Comparison of ENCODE assay signal across 8 cellular contexts in genomic region chr6:150865406-150866146, GRCh38. TPM values are rescaled to one million over a fixed set of nuclear protein-coding genes. Genes with fewer than 3 reads are reported as not detected.
DNase-seq lines count a peak whose midpoint lies in the region; ATAC-seq and TF ChIP-seq lines count a peak whose summit lies in the region.

Gene MTHFD1L (plus strand): TSS chr6:150865702. CDS start chr6:150865823, 121 bp downstream.

- no peaks in the 10 kb centered on the region for H3K4me1 ChIP-seq in BE2C
- H3K4me1 ChIP-seq in endocrine pancreas (ENCODE audit: control insufficient read depth, insufficient read depth, low read length): no peaks in the 10 kb centered on the region

- peak within 1 kb of the TSS; percentile 93 for H3K9ac ChIP-seq in endocrine pancreas (ENCODE audit: control insufficient read depth, insufficient read depth, low read length)

- ATAC-seq in GM18909 (IDR thresholded peaks at IDR 0.05; ENCODE audit: poor library complexity, unreplicated experiment): peak; percentile 89
- ATAC-seq in HG03139 (IDR thresholded peaks at IDR 0.05; ENCODE audit: unreplicated experiment): peak; percentile 58

- H3K4me3 ChIP-seq in BE2C (ENCODE audit: low read depth, low read length): peak within 1 kb of the TSS; percentile 82
- H3K4me3 ChIP-seq in endocrine pancreas (ENCODE audit: control insufficient read depth, insufficient read depth, low read length): peak within 1 kb of the TSS; percentile 28

- peak; percentile 47 for TF ChIP-seq CTCF in BE2C (IDR thresholded peaks at IDR 0.05; ENCODE audit: low read depth, low read length)

- H3K9me3 ChIP-seq in BE2C (no peaks in the 10 kb centered on the region), endocrine pancreas (ENCODE audit: control insufficient read depth, low read length) (no peaks in the 10 kb centered on the region)

- H3K36me3 ChIP-seq in BE2C (no peaks in the 10 kb centered on the region), endocrine pancreas (ENCODE audit: control insufficient read depth, insufficient read depth, low read length) (no peaks in the 10 kb centered on the region)

- H3K27me3 ChIP-seq in BE2C (no peaks in the 10 kb centered on the region), endocrine pancreas (ENCODE audit: control insufficient read depth, insufficient read depth, low read length) (no peaks in the 10 kb centered on the region)

- DNase-seq in BE2C (peak; percentile 89), NCI-H748 treated with DMSO at 0.1 percent for 48 hours (lab: John Stamatoyannopoulos, UW) (peak; percentile 20), mesenteric fat pad (ENCODE audit: low spot score) (peak; percentile 95)
- DNase-seq in activated CD8-positive, alpha-beta memory T cell treated with anti-CD3 and anti-CD28 coated beads for 4 hours (ENCODE audit: low read depth in 2 of 2): peak; percentile 56 to 57
- DNase-seq in stimulated activated CD8-positive, alpha-beta memory T cell treated with anti-CD3 and anti-CD28 coated beads, Interleukin-15, amount 100 ng/mL, for 24 hours (ENCODE audit: low read depth): peak; percentile 56

RNA-seq across cellular contexts. Expression of gene MTHFD1L, which starts in this region (rescaled TPM):
- 37.5 TPM for polyA plus RNA-seq in BE2C (2012; ENCODE audit: insufficient read depth, insufficient read length, low read depth)
- total RNA-seq in mesenteric fat pad: 30.2 TPM

Comparison
In these comparisons a context has a peak if more than half of its experiments do, and no peak if none do; other contexts are left out.
1. Peak in every context shown above with its lines: DNase-seq, ATAC-seq and H3K4me3 ChIP-seq.
2. DNase-seq: peak in every context shown above with its lines; median percentile 95 in mesenteric fat pad; 89 in BE2C; 56 in activated CD8-positive, alpha-beta memory T cell treated with anti-CD3 and anti-CD28 coated beads for 4 hours; 56 in stimulated activated CD8-positive, alpha-beta memory T cell treated with anti-CD3 and anti-CD28 coated beads, Interleukin-15, amount 100 ng/mL, for 24 hours; 20 in NCI-H748 treated with DMSO at 0.1 percent for 48 hours.